5 cellular contexts compared by ENCODE assay signal in the genomic region with DNA sequence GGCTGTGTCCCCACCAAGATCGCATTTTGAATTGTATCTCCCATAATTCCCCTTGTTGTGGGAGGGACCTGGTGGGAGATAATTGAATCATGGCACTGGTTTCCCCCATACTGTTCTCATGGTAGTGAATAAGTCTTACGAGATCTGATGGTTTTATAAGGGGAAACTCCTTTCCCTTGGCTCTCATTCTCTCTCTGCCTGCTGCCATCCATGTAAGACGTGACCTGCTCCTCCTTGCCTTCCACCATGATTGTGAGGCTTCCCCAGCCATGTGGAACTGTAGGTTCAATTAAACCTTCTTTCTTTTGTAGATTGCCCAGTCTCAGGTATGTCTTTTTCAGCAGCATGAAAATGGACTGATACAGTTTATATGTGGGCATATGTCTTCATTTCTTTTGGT.
DNase-seq lines count a peak whose midpoint lies in the region; ATAC-seq, FAIRE-seq and TF ChIP-seq lines count a peak whose summit lies in the region.
"Not testable (repeated sequence)": the region's sequence is repeated elsewhere in the genome, so short reads cannot be mapped to it uniquely, and the experiment has no call there.

No MANE protein-coding gene starts in this region.

- H3K4me3 Mint-ChIP-seq in activated T-helper 2 cell treated with anti-CD3 and anti-CD28 coated beads, Interferon-gamma antibody, Interleukin-2, Interleukin-4, amounts not matched to agents 10 μg/mL and 5 μg/mL and 100 μg/mL, durations not matched to agents 14 hours and 24 hours and 36 hours (ENCODE audit: low read depth); glutamatergic neuron (ENCODE audit: unreplicated experiment); stimulated activated effector memory CD8-positive, alpha-beta T cell treated with anti-CD3 and anti-CD28 coated beads, Interleukin-12 subunit alpha, Interleukin-12 subunit beta, amount 100 ng/mL, for 72 hours: not testable (repeated sequence)
- peak overlapping the region; percentile 33 for H3K4me3 Mint-ChIP-seq in endothelial cell (ENCODE audit: unreplicated experiment)

- intact Hi-C loops in activated T-helper 2 cell treated with anti-CD3 and anti-CD28 coated beads, Interferon-gamma antibody, Interleukin-2, Interleukin-4, amounts not matched to agents 10 μg/mL and 5 μg/mL and 100 μg/mL, durations not matched to agents 14 hours and 24 hours and 36 hours (cut with micrococcal nuclease): not testable (repeated sequence)

- peaks cover 51% of the 10 kb centered on the region for H3K9me3 Mint-ChIP-seq in activated T-helper 2 cell treated with anti-CD3 and anti-CD28 coated beads, Interferon-gamma antibody, Interleukin-2, Interleukin-4, amounts not matched to agents 10 μg/mL and 5 μg/mL and 100 μg/mL, durations not matched to agents 14 hours and 24 hours and 36 hours
- H3K9me3 Mint-ChIP-seq in endothelial cell (ENCODE audit: unreplicated experiment); stimulated activated effector memory CD8-positive, alpha-beta T cell treated with anti-CD3 and anti-CD28 coated beads, Interleukin-12 subunit alpha, Interleukin-12 subunit beta, amount 100 ng/mL, for 72 hours: not testable (repeated sequence)
- peaks cover 23% of the 10 kb centered on the region for H3K9me3 Mint-ChIP-seq in glutamatergic neuron (ENCODE audit: unreplicated experiment)

- not testable (repeated sequence) for DNase-seq in GM12892 (ENCODE audit: insufficient read length); activated T-helper 2 cell treated with anti-CD3 and anti-CD28 coated beads, Interferon-gamma antibody, Interleukin-2, Interleukin-4, amounts not matched to agents 10 μg/mL and 5 μg/mL and 100 μg/mL, durations not matched to agents 14 hours and 24 hours and 36 hours (ENCODE audit: low spot score); endothelial cell (ENCODE audit: low spot score); glutamatergic neuron; stimulated activated effector memory CD8-positive, alpha-beta T cell treated with anti-CD3 and anti-CD28 coated beads, Interleukin-12 subunit alpha, Interleukin-12 subunit beta, amount 100 ng/mL, for 72 hours (ENCODE audit: low spot score in 2 of 2)

- not testable (repeated sequence) for H3K27me3 Mint-ChIP-seq in activated T-helper 2 cell treated with anti-CD3 and anti-CD28 coated beads, Interferon-gamma antibody, Interleukin-2, Interleukin-4, amounts not matched to agents 10 μg/mL and 5 μg/mL and 100 μg/mL, durations not matched to agents 14 hours and 24 hours and 36 hours (ENCODE audit: low read depth); endothelial cell (ENCODE audit: unreplicated experiment)
- peaks cover 14% of the 10 kb centered on the region for H3K27me3 Mint-ChIP-seq in glutamatergic neuron (ENCODE audit: unreplicated experiment)

- H3K36me3 Mint-ChIP-seq in activated T-helper 2 cell treated with anti-CD3 and anti-CD28 coated beads, Interferon-gamma antibody, Interleukin-2, Interleukin-4, amounts not matched to agents 10 μg/mL and 5 μg/mL and 100 μg/mL, durations not matched to agents 14 hours and 24 hours and 36 hours (ENCODE audit: low read depth): peaks cover 87% of the 10 kb centered on the region
- H3K36me3 Mint-ChIP-seq in endothelial cell (ENCODE audit: low read depth, unreplicated experiment) (peaks cover 65% of the 10 kb centered on the region), glutamatergic neuron (ENCODE audit: unreplicated experiment) (peaks cover 42% of the 10 kb centered on the region)
- peaks cover 24% of the 10 kb centered on the region for H3K36me3 Mint-ChIP-seq in stimulated activated effector memory CD8-positive, alpha-beta T cell treated with anti-CD3 and anti-CD28 coated beads, Interleukin-12 subunit alpha, Interleukin-12 subunit beta, amount 100 ng/mL, for 72 hours

- ATAC-seq in stimulated activated effector memory CD8-positive, alpha-beta T cell treated with anti-CD3 and anti-CD28 coated beads, Interleukin-12 subunit alpha, Interleukin-12 subunit beta, amount 100 ng/mL, for 72 hours: not testable (repeated sequence)

- peak overlapping the region; percentile 13 for H3K27ac Mint-ChIP-seq in activated T-helper 2 cell treated with anti-CD3 and anti-CD28 coated beads, Interferon-gamma antibody, Interleukin-2, Interleukin-4, amounts not matched to agents 10 μg/mL and 5 μg/mL and 100 μg/mL, durations not matched to agents 14 hours and 24 hours and 36 hours
- H3K27ac Mint-ChIP-seq in endothelial cell (ENCODE audit: unreplicated experiment): not testable (repeated sequence)
- H3K27ac Mint-ChIP-seq in glutamatergic neuron (ENCODE audit: unreplicated experiment): peak overlapping the region; percentile 41
- peak overlapping the region; percentile 55 for H3K27ac Mint-ChIP-seq in stimulated activated effector memory CD8-positive, alpha-beta T cell treated with anti-CD3 and anti-CD28 coated beads, Interleukin-12 subunit alpha, Interleukin-12 subunit beta, amount 100 ng/mL, for 72 hours

- H3K4me1 Mint-ChIP-seq in activated T-helper 2 cell treated with anti-CD3 and anti-CD28 coated beads, Interferon-gamma antibody, Interleukin-2, Interleukin-4, amounts not matched to agents 10 μg/mL and 5 μg/mL and 100 μg/mL, durations not matched to agents 14 hours and 24 hours and 36 hours (ENCODE audit: low read depth): peaks cover 28% of the 10 kb centered on the region
- H3K4me1 Mint-ChIP-seq in endothelial cell (ENCODE audit: unreplicated experiment); glutamatergic neuron (ENCODE audit: low read depth, unreplicated experiment): not testable (repeated sequence)
- peaks cover 42% of the 10 kb centered on the region for H3K4me1 Mint-ChIP-seq in stimulated activated effector memory CD8-positive, alpha-beta T cell treated with anti-CD3 and anti-CD28 coated beads, Interleukin-12 subunit alpha, Interleukin-12 subunit beta, amount 100 ng/mL, for 72 hours

- not testable (repeated sequence) for TF ChIP-seq CTCF in endothelial cell (IDR thresholded peaks at IDR 0.05; ENCODE audit: unreplicated experiment); glutamatergic neuron (IDR thresholded peaks at IDR 0.05; ENCODE audit: partially characterized antibody, unreplicated experiment)

- peak; percentile 58 for FAIRE-seq in GM12892 (lab: Jason Lieb, UNC)

- TF ChIP-seq POLR2A in GM12892 (IDR thresholded peaks at IDR 0.05; ENCODE audit: low read depth, low read length): not testable (repeated sequence)
